Comparison of ENCODE assay signal across 8 cellular contexts in the genomic region with DNA sequence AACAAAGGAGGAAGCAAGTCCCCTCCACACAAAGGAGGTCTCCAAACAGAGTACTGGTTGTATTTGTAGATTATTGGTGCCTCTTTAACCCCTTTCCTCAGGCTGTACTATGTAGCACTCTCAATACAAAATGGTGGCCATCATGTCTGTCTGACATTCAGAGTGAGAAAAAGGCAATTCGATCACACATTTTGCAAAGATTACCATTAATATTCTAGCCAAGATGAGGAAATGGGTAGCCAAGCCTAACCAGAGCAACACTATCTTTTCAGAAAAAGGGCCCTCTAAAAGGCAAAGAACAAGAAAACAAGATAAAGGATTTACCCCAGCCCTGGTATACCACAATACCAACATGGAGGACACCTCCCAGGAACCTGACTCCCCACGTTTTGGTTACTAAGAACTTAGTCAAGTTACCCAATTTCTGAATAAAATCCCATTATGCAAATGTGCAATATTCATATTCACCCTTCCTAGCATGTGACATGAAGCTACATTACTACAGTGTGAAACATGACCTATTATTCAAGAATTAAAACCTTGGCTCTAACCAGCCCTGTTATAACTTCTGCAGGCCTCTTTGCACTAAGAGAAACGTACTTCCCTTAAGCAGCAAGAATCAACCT. TPM values are rescaled to one million over a fixed set of nuclear protein-coding genes. Genes with fewer than 3 reads are reported as not detected.
A peak's percentile ranks its signal among the peaks of the same experiment; 100 is the strongest.
DNase-seq lines count a peak whose midpoint lies in the region; ATAC-seq, FAIRE-seq and TF ChIP-seq lines count a peak whose summit lies in the region.

No MANE protein-coding gene starts in this region.

- H3K4me3 ChIP-seq in ascending aorta (peak overlapping the region; percentile 90 to 94), HepG2 (replicated peaks in 1 of 3; ENCODE audit: insufficient read depth in 1 of 3, low read depth in 2 of 3, low read length in 3 of 3) (peak overlapping the region; percentile 82 to 97 (median 97)), thyroid gland (replicated peaks in 1 of 3) (peak overlapping the region in 2 of 3 donors; percentile 89 to 99)

- no peak for FAIRE-seq in HepG2 (lab: Jason Lieb, UNC)

- no peak for DNase-seq in CD4-positive, alpha-beta T cell
- DNase-seq in KG1 (lab: John Stamatoyannopoulos, UW) (peak; percentile 71), ascending aorta (ENCODE audit: low spot score in 2 of 2) (no peak), HepG2 (ENCODE audit: low spot score) (no peak), thyroid gland (no peak), NCI-H345 treated with DMSO at 0.1 percent for 48 hours (lab: John Stamatoyannopoulos, UW; ENCODE audit: unreplicated experiment) (no peak)

- peak overlapping the region; percentile 87 for H3K4me3 Mint-ChIP-seq in CD4-positive, alpha-beta T cell

- H4K20me1 ChIP-seq in HepG2 (ENCODE audit: insufficient read depth, low read length) = peaks cover 44% of the 10 kb centered on the region

- no peak for TF ChIP-seq POLR2A in HepG2 (IDR thresholded peaks at IDR 0.05; ENCODE audit: insufficient read depth in 1 of 2, low read depth in 2 of 2, low read length in 2 of 2)
- TF ChIP-seq POLR2A in thyroid gland (IDR thresholded peaks at IDR 0.05) = no peak

- TF ChIP-seq EP300 in HepG2 (IDR thresholded peaks at IDR 0.05; ENCODE audit: low read depth in 2 of 2, low read length in 2 of 2) (no peak), HepG2 (CRISPR knock-in tag; IDR thresholded peaks at IDR 0.05; ENCODE audit: borderline replicate concordance) (no peak)

- POLR2A ChIA-PET in CD4-positive, alpha-beta T cell (lab: Charles Lee) = interaction anchor here (1.1 to 1.4 kb wide), 2 partner anchors 24 to 201 kb away, joined by 4 to 5 read pairs; a partner anchor contains a TSS
- POLR2A ChIA-PET in HepG2 (lab: Yijun Ruan, JAX) = interaction anchor here (1.3 kb wide), 1 partner anchor 55 kb away, joined by 4 read pairs; no protein-coding TSS in a partner anchor

- TSS peak; percentile 42 for BruUV-seq in HepG2 (replicated peaks; lab: Mats Ljungman, UMichigan)

- in situ Hi-C loops in HepG2 (cut with HindIII; ENCODE audit: extremely low pct_ligation_motif_present, low pct_unique_long_range_greater_than_20kb) = no loop called here

- no peaks in the 10 kb centered on the region for H3K27me3 Mint-ChIP-seq in CD4-positive, alpha-beta T cell

- no peak for TF ChIP-seq CTCF in CD4-positive, alpha-beta T cell (IDR thresholded peaks at IDR 0.05)
- TF ChIP-seq CTCF in ascending aorta (IDR thresholded peaks at IDR 0.05) (no peak), HepG2 (CRISPR knock-in tag; IDR thresholded peaks at IDR 0.05) (no peak), thyroid gland (IDR thresholded peaks at IDR 0.05) (no peak)

- CTCF ChIA-PET in CD4-positive, alpha-beta T cell (lab: Charles Lee) = no interaction called here
- CTCF ChIA-PET in HepG2 (lab: Yijun Ruan, JAX; ENCODE audit: low intra/inter-chr PET ratio, low total read pairs) = no interaction called here

- no peaks in the 10 kb centered on the region for H3K27me3 ChIP-seq in CD4-positive, alpha-beta T cell (ENCODE audit: control insufficient read depth, insufficient read depth, low read length)
- no peaks in the 10 kb centered on the region for H3K27me3 ChIP-seq in ascending aorta
- H3K27me3 ChIP-seq in HepG2 (ENCODE audit: control insufficient read depth in 1 of 2, insufficient read depth in 2 of 2, low read length in 2 of 2) = no peaks in the 10 kb centered on the region; a peak in 1 of 5 replicates
- no peaks in the 10 kb centered on the region for H3K27me3 ChIP-seq in thyroid gland

- no peaks in the 10 kb centered on the region for H3K9me3 Mint-ChIP-seq in CD4-positive, alpha-beta T cell

- H3K4me1 Mint-ChIP-seq in CD4-positive, alpha-beta T cell (ENCODE audit: low read depth) = peaks cover 69% of the 10 kb centered on the region

- H3K36me3 ChIP-seq in ascending aorta = no peaks in the 10 kb centered on the region
- H3K36me3 ChIP-seq in HepG2 (replicated peaks in 1 of 2; ENCODE audit: control insufficient read depth in 1 of 2, insufficient read depth in 2 of 2, low read length in 2 of 2) = no peaks in the 10 kb centered on the region
- H3K36me3 ChIP-seq in thyroid gland = no peaks in the 10 kb centered on the region

- intact Hi-C loops in CD4-positive, alpha-beta T cell (cut with DNase I, micrococcal nuclease) = loop anchor here in 1 of 2 experiments (10.0 kb wide), 1 partner anchor 1049 kb away; no protein-coding TSS in a partner anchor
- intact Hi-C loops in ascending aorta (cut with DNase I) (loop anchor here (2.0 kb wide), 1 partner anchor 201 kb away; a partner anchor contains a TSS), HepG2 (cut with micrococcal nuclease; ENCODE audit: unreplicated experiment) (no loop called here), thyroid gland (cut with DNase I) (no loop called here)

- peak overlapping the region; percentile 53 for H3K27ac ChIP-seq in CD4-positive, alpha-beta T cell (ENCODE audit: low read depth, low read length)
- H3K27ac ChIP-seq in ascending aorta (no peak overlapping the region), HepG2 (ENCODE audit: extremely low read length, insufficient read depth, low read length) (peak overlapping the region; percentile 55), thyroid gland (peak overlapping the region in 2 of 3 donors; percentile 84 to 85)

- H3K9me3 ChIP-seq in CD4-positive, alpha-beta T cell (ENCODE audit: control insufficient read depth, low read length) = no peaks in the 10 kb centered on the region
- no peaks in the 10 kb centered on the region for H3K9me3 ChIP-seq in ascending aorta
- no peaks in the 10 kb centered on the region for H3K9me3 ChIP-seq in HepG2 (ENCODE audit: low read length)
- no peaks in the 10 kb centered on the region for H3K9me3 ChIP-seq in thyroid gland

- peaks cover 66% of the 10 kb centered on the region for H3K79me2 ChIP-seq in HepG2 (ENCODE audit: insufficient read depth, low read length)

- TF ChIP-seq RAD21 in HepG2 (CRISPR knock-in tag; IDR thresholded peaks at IDR 0.05) = no peak

- H3K4me1 ChIP-seq in ascending aorta = peaks cover 0 to 6% of the 10 kb centered on the region in 2 donors
- H3K4me1 ChIP-seq in HepG2 (ENCODE audit: insufficient read depth, low read length) = peaks cover 56% of the 10 kb centered on the region
- peaks cover 17 to 25% of the 10 kb centered on the region in 2 donors for H3K4me1 ChIP-seq in thyroid gland

- H3K4me2 ChIP-seq in HepG2 (ENCODE audit: low read depth, low read length) = peak overlapping the region; percentile 85

- WGBS in HepG2 (ENCODE audit: low lambda C conversion rate) = 46% methylated on average over 3 of the region's 3 CpGs
- WGBS in thyroid gland, 2 donors = 57 to 67% methylated on average over 3 of the region's 3 CpGs

- H3K27ac Mint-ChIP-seq in CD4-positive, alpha-beta T cell = peak overlapping the region; percentile 81

- peak overlapping the region; percentile 81 for H3K9ac ChIP-seq in HepG2 (ENCODE audit: insufficient read depth, low read depth, low read length)

- H3K36me3 Mint-ChIP-seq in CD4-positive, alpha-beta T cell (ENCODE audit: low read depth) = peaks cover 17% of the 10 kb centered on the region

- H2AFZ ChIP-seq in HepG2 (ENCODE audit: low read length) = no peak overlapping the region

- ATAC-seq in CD4-positive, alpha-beta T cell (ENCODE audit: poor library complexity) = no peak
- ATAC-seq in HepG2 (no peak), GM18870 (IDR thresholded peaks at IDR 0.05; ENCODE audit: unreplicated experiment) (no peak), HG03432 (IDR thresholded peaks at IDR 0.05; ENCODE audit: unreplicated experiment) (no peak)

RNA-seq across cellular contexts. Expression of a gene that starts 2.2 kb away (rescaled TPM):
- total RNA-seq in CD4-positive, alpha-beta T cell = 10 to 100 TPM; 74.7 to 84.7 TPM
- total RNA-seq in ascending aorta (61.7 TPM), HepG2 (2016; rRNA removed; fragmentation: Illumina TruSeq; extraction: Trizol) (33.1 and 34.2 TPM in 2 replicates), thyroid gland (10 to 100 TPM; 53.1 to 78.5 (median 61.2) TPM)
- total RNA-seq in HepG2 (2016; cell fraction: cytosol; rRNA removed; fragmentation: Illumina TruSeq; extraction: Trizol; ENCODE audit: low read depth) = 19.5 and 20.3 TPM in 2 replicates
- total RNA-seq in HepG2 (2016; cell fraction: insoluble cytoplasmic fraction; rRNA removed; fragmentation: Illumina TruSeq; extraction: Trizol) = 29.8 and 31.9 TPM in 2 replicates
- total RNA-seq in HepG2 (2016; cell fraction: membrane; rRNA removed; fragmentation: Illumina TruSeq; extraction: Trizol) = 11.4 and 12.3 TPM in 2 replicates
- total RNA-seq in HepG2 (2016; cell fraction: nucleus; rRNA removed; fragmentation: Illumina TruSeq; extraction: Trizol) = 54.3 and 61.2 TPM in 2 replicates
- polyA plus RNA-seq in HepG2 (2011; rRNA removed) = 26.5 and 35.4 TPM in 2 replicates
- polyA plus RNA-seq in HepG2 (2011; cell fraction: cytosol; rRNA removed) = 22.1 and 28.3 TPM in 2 replicates
- polyA plus RNA-seq in HepG2 (2011; cell fraction: nucleus; rRNA removed) = 36.4 and 43.7 TPM in 2 replicates
- 26.9 and 31.1 TPM in 2 replicates for polyA plus RNA-seq in HepG2 (2012)
- polyA plus RNA-seq in HepG2 (2016; cell fraction: cytosol; fragmentation: Illumina TruSeq; extraction: Trizol; ENCODE audit: low read depth) = 0.63 and 1.1 TPM in 2 replicates
- polyA plus RNA-seq in HepG2 (2016; cell fraction: insoluble cytoplasmic fraction; fragmentation: Illumina TruSeq; extraction: Trizol; ENCODE audit: low read depth) = 22.0 and 23.8 TPM in 2 replicates
- polyA plus RNA-seq in HepG2 (2016; cell fraction: membrane; fragmentation: Illumina TruSeq; extraction: Trizol; ENCODE audit: low read depth) = 2.8 and 3.0 TPM in 2 replicates
- polyA plus RNA-seq in HepG2 (2016; cell fraction: nucleus; fragmentation: Illumina TruSeq; extraction: Trizol; ENCODE audit: insufficient read depth, low read depth) = 28.1 and 31.4 TPM in 2 replicates
- polyA minus RNA-seq in HepG2 (2011; rRNA and poly(A)+ RNA removed; ENCODE audit: low replicate concordance) = 24.8 and 71.2 TPM in 2 replicates
- 58.9 and 59.9 TPM in 2 replicates for polyA minus RNA-seq in HepG2 (2011; cell fraction: cytosol; rRNA and poly(A)+ RNA removed)
- polyA minus RNA-seq in HepG2 (2011; cell fraction: nucleus; rRNA and poly(A)+ RNA removed) = 238 and 264 TPM in 2 replicates

RNA-seq across cellular contexts. Expression of a gene that starts 4.8 kb away (rescaled TPM):
- total RNA-seq in CD4-positive, alpha-beta T cell = 1 to 10 TPM in 1 of 2 experiments, under 1 TPM in 1; 0.91 to 1.3 TPM
- not detected for total RNA-seq in ascending aorta
- 0.55 and 0.60 TPM in 2 replicates for total RNA-seq in HepG2 (2016; rRNA removed; fragmentation: Illumina TruSeq; extraction: Trizol)
- 1.1 and 2.0 TPM in 2 replicates for total RNA-seq in HepG2 (2016; cell fraction: cytosol; rRNA removed; fragmentation: Illumina TruSeq; extraction: Trizol; ENCODE audit: low read depth)
- 0.84 TPM in 1 of 2 replicates, not detected in the other for total RNA-seq in HepG2 (2016; cell fraction: insoluble cytoplasmic fraction; rRNA removed; fragmentation: Illumina TruSeq; extraction: Trizol)
- 1.00 and 1.1 TPM in 2 replicates for total RNA-seq in HepG2 (2016; cell fraction: membrane; rRNA removed; fragmentation: Illumina TruSeq; extraction: Trizol)
- total RNA-seq in HepG2 (2016; cell fraction: nucleus; rRNA removed; fragmentation: Illumina TruSeq; extraction: Trizol) = 0.94 TPM in 1 of 2 replicates, not detected in the other
- polyA plus RNA-seq in HepG2 (2011; rRNA removed) = 4.1 and 4.4 TPM in 2 replicates
- polyA plus RNA-seq in HepG2 (2011; cell fraction: cytosol; rRNA removed) = 4.5 and 8.3 TPM in 2 replicates
- polyA plus RNA-seq in HepG2 (2011; cell fraction: nucleus; rRNA removed) = 9.5 and 12.7 TPM in 2 replicates
- polyA plus RNA-seq in HepG2 (2012) = 9.0 and 16.4 TPM in 2 replicates
- 6.2 and 6.7 TPM in 2 replicates for polyA plus RNA-seq in HepG2 (2016; cell fraction: cytosol; fragmentation: Illumina TruSeq; extraction: Trizol; ENCODE audit: low read depth)
- 1.0 and 1.8 TPM in 2 replicates for polyA plus RNA-seq in HepG2 (2016; cell fraction: insoluble cytoplasmic fraction; fragmentation: Illumina TruSeq; extraction: Trizol; ENCODE audit: low read depth)
- polyA plus RNA-seq in HepG2 (2016; cell fraction: membrane; fragmentation: Illumina TruSeq; extraction: Trizol; ENCODE audit: low read depth) = 5.4 and 6.3 TPM in 2 replicates
- 3.8 and 4.4 TPM in 2 replicates for polyA plus RNA-seq in HepG2 (2016; cell fraction: nucleus; fragmentation: Illumina TruSeq; extraction: Trizol; ENCODE audit: insufficient read depth, low read depth)
- polyA minus RNA-seq in HepG2 (2011; rRNA and poly(A)+ RNA removed; ENCODE audit: low replicate concordance) = 6.6 TPM in 1 of 2 replicates, not detected in the other
- 3.7 and 3.9 TPM in 2 replicates for polyA minus RNA-seq in HepG2 (2011; cell fraction: cytosol; rRNA and poly(A)+ RNA removed)
- 0.90 and 1.7 TPM in 2 replicates for polyA minus RNA-seq in HepG2 (2011; cell fraction: nucleus; rRNA and poly(A)+ RNA removed)
- total RNA-seq in thyroid gland = not detected

Comparison
In these comparisons a context has a peak if more than half of its experiments do, and no peak if none do; other contexts are left out.
1. H3K27ac ChIP-seq: peak in CD4-positive, alpha-beta T cell (single experiment), HepG2 (single experiment) and thyroid gland (2 of 3); none in ascending aorta (0 of 2).
2. Peak in every context shown above with its lines, with median percentiles within 50 percentile points of each other: H3K4me3 ChIP-seq.